Comparison of ENCODE assay signal across 16 cellular contexts in genomic region chr2:203431391-203432185, GRCh38.
DNase-seq lines count a peak whose midpoint lies in the region; ATAC-seq and TF ChIP-seq lines count a peak whose summit lies in the region.
"Had no signal": no experiment of that assay in that cellular context is flagged by ENCODE, and none has a peak within 500 bp of the region (broad histone marks: within the 10 kb centered on the region; RNA-seq: fewer than 3 reads in every experiment).

No MANE protein-coding gene starts in this region.

- H3K4me3 ChIP-seq in AG10803 (ENCODE audit: low read length) = no peak overlapping the region
- H3K4me3 ChIP-seq in IMR-90 (ENCODE audit: insufficient read depth, low read depth, low read length) = no peak overlapping the region
- H3K4me3 ChIP-seq in adipocyte (ENCODE audit: low read length) = no peak overlapping the region
- no peak overlapping the region for H3K4me3 ChIP-seq in psoas muscle
- H3K4me3 ChIP-seq in esophagus squamous epithelium = no peak overlapping the region
- H3K4me3 ChIP-seq: A549, PC-9 had no signal

- POLR2A ChIA-PET in IMR-90 (lab: Charles Lee; ENCODE audit: unreplicated experiment) = interaction anchor here (0.5 kb wide), 1 partner anchor 18 kb away, joined by 3 read pairs; no protein-coding TSS in a partner anchor

- H3K36me3 ChIP-seq in IMR-90 (ENCODE audit: control insufficient read depth, insufficient read depth, low read length) (peaks cover 7% of the 10 kb centered on the region), adipocyte (ENCODE audit: control insufficient read depth, insufficient read depth, low read length, severe bottlenecking) (peaks cover 7% of the 10 kb centered on the region), psoas muscle (ENCODE audit: insufficient read depth in 1 of 2, low read depth in 1 of 2) (peaks cover 0 to 22% of the 10 kb centered on the region in 2 donors), esophagus squamous epithelium (peaks cover 0 to 43% (median 0%) of the 10 kb centered on the region in 3 donors)

- no peak overlapping the region for H3K27ac ChIP-seq in IMR-90 (ENCODE audit: insufficient read depth, low read length)
- H3K27ac ChIP-seq in psoas muscle = no peak overlapping the region
- no peak overlapping the region for H3K27ac ChIP-seq in esophagus squamous epithelium
- H3K27ac ChIP-seq: A549, PC-9 had no signal

- ATAC-seq in IMR-90 (ENCODE audit: low read depth) (0 out of 2 replicates have a peak, but pooled peaks have one; percentile 34), psoas muscle (no peak), GM19351 (IDR thresholded peaks at IDR 0.05; ENCODE audit: unreplicated experiment) (no peak), HG02798 (IDR thresholded peaks at IDR 0.05; ENCODE audit: poor library complexity, unreplicated experiment) (no peak)
- ATAC-seq: A549 had no signal

- peaks cover 10% of the 10 kb centered on the region; the same call in 1 of the 2 replicates for H3K9me1 ChIP-seq in IMR-90 (ENCODE audit: insufficient read depth, low read length)

- BruUV-seq in IMR-90 (replicated peaks; lab: Mats Ljungman, UMichigan) = no TSS peak

- H3K18ac ChIP-seq in IMR-90 (ENCODE audit: low read depth, low read length) = no peak overlapping the region

- CTCF ChIA-PET in IMR-90 (lab: Yijun Ruan, JAX) = interaction anchor here (0.6 kb wide), 2 partner anchors 10 to 127 kb away, joined by 3 to 4 read pairs; no protein-coding TSS in a partner anchor

- no peak overlapping the region for H3K4ac ChIP-seq in IMR-90 (ENCODE audit: low read depth, low read length)

- intact Hi-C loops in IMR-90 (cut with micrococcal nuclease) = no loop called here
- intact Hi-C loops in psoas muscle (cut with DNase I) = no loop called here
- intact Hi-C loops in esophagus squamous epithelium (cut with DNase I) = no loop called here

- no peaks in the 10 kb centered on the region; the same call in 1 of the 2 replicates for H4K20me1 ChIP-seq in IMR-90 (ENCODE audit: insufficient read depth, low read length)

- H2BK120ac ChIP-seq in IMR-90 (ENCODE audit: low read depth, low read length) = no peak overlapping the region

- H3K79me1 ChIP-seq in IMR-90 (ENCODE audit: low read depth in 1 of 2, low read length in 2 of 2) = peaks cover 14 to 29% of the 10 kb centered on the region in 2 experiments

- no peak overlapping the region for H2BK15ac ChIP-seq in IMR-90 (ENCODE audit: low read depth, low read length)

- no CpG with 5 or more reads among the region's 5 CpGs for WGBS in IMR-90 (ENCODE audit: extremely low coverage in 2 of 2, insufficient read length in 1 of 2), 2 experiments
- WGBS in psoas muscle, 3 donors = 80 to 84% (median 80%) methylated on average over 5 of the region's 5 CpGs
- WGBS in esophagus squamous epithelium, 2 donors = 87 to 89% methylated on average over 5 of the region's 5 CpGs

- H3K23ac ChIP-seq in IMR-90 (ENCODE audit: low read depth, low read length) = no peak overlapping the region

- no peaks in the 10 kb centered on the region for H3K27me3 ChIP-seq in IMR-90 (ENCODE audit: control insufficient read depth, insufficient read depth, low read length)
- H3K27me3 ChIP-seq in adipocyte (replicated peaks; ENCODE audit: control insufficient read depth, insufficient read depth, low read length) = no peaks in the 10 kb centered on the region
- no peaks in the 10 kb centered on the region for H3K27me3 ChIP-seq in psoas muscle (ENCODE audit: insufficient read depth in 3 of 3, low read length in 2 of 3)
- H3K27me3 ChIP-seq in esophagus squamous epithelium = no peaks in the 10 kb centered on the region

- H3K4me2 ChIP-seq in IMR-90 (ENCODE audit: low read depth, low read length) = no peak overlapping the region
- H3K4me2 ChIP-seq: A549, PC-9 had no signal

- H3K9me3 ChIP-seq in IMR-90 (ENCODE audit: control insufficient read depth, insufficient read depth, low read length) = no peaks in the 10 kb centered on the region
- no peaks in the 10 kb centered on the region for H3K9me3 ChIP-seq in adipocyte (ENCODE audit: control insufficient read depth, low read length)
- no peaks in the 10 kb centered on the region for H3K9me3 ChIP-seq in psoas muscle
- H3K9me3 ChIP-seq in esophagus squamous epithelium = no peaks in the 10 kb centered on the region
- H3K9me3 ChIP-seq: A549 had no signal

- no peak overlapping the region for H4K5ac ChIP-seq in IMR-90 (ENCODE audit: low read depth, low read length)

- no peak overlapping the region for H4K91ac ChIP-seq in IMR-90 (ENCODE audit: insufficient read depth, low read depth, low read length)

- no peak overlapping the region for H4K8ac ChIP-seq in IMR-90 (ENCODE audit: low read depth in 2 of 2, low read length in 2 of 2)

- H2AK5ac ChIP-seq in IMR-90 (ENCODE audit: low read depth, low read length) = no peak overlapping the region

- H2BK20ac ChIP-seq in IMR-90 (ENCODE audit: low read depth, low read length) = no peak overlapping the region

- H3K56ac ChIP-seq in IMR-90 (ENCODE audit: extremely low read depth, insufficient read depth, low read length) = no peak overlapping the region

- H3K9ac ChIP-seq in IMR-90 (ENCODE audit: low read depth, low read length) (no peak overlapping the region), adipocyte (ENCODE audit: low read length) (no peak overlapping the region)

- dilution Hi-C loops in IMR-90 (cut with HindIII; ENCODE audit: low sequenced_read_pairs, unreplicated experiment) = no loop called here

- TF ChIP-seq POLR2A in IMR-90 (IDR thresholded peaks at IDR 0.05; ENCODE audit: low read depth, low read length) (no peak), esophagus squamous epithelium (IDR thresholded peaks at IDR 0.05) (no peak)

- no peak overlapping the region for H3K14ac ChIP-seq in IMR-90 (replicated peaks; ENCODE audit: low read depth, low read length)

- DNase-seq in AG10803 (ENCODE audit: low read depth) = peak; percentile 40
- peak; percentile 10 for DNase-seq in IMR-90
- peak; percentile 47 for DNase-seq in adipocyte (ENCODE audit: low read depth)
- peak; percentile 21 for DNase-seq in iris pigment epithelial cell (ENCODE audit: low read depth)
- DNase-seq in psoas muscle = no peak
- DNase-seq in esophagus squamous epithelium (lab: John Stamatoyannopoulos, UW) = no peak
- DNase-seq: AML-193, COR-L47, HCEC 1CT, NCI-H1930, NCI-H446, PC-9, SW 1271 had no signal

- TF ChIP-seq CTCF in AG10803 (conservative IDR thresholded peaks at IDR 0.05; ENCODE audit: low read length) = no peak
- TF ChIP-seq CTCF in IMR-90 (conservative IDR thresholded peaks at IDR 0.05; ENCODE audit: low read depth, low read length) = no peak
- TF ChIP-seq CTCF in psoas muscle (IDR thresholded peaks at IDR 0.05) = no peak
- TF ChIP-seq CTCF in esophagus squamous epithelium (IDR thresholded peaks at IDR 0.05) = no peak

- H3K4me1 ChIP-seq in IMR-90 (ENCODE audit: control insufficient read depth, insufficient read depth, low read length) (no peaks in the 10 kb centered on the region), adipocyte (ENCODE audit: control insufficient read depth, insufficient read depth, low read length) (peaks cover 26% of the 10 kb centered on the region), psoas muscle (no peaks in the 10 kb centered on the region), esophagus squamous epithelium (no peaks in the 10 kb centered on the region)
- H3K4me1 ChIP-seq: A549 had no signal

- no peak overlapping the region for H2BK5ac ChIP-seq in IMR-90 (ENCODE audit: low read depth, low read length, poor library complexity, severe bottlenecking)

- H2AFZ ChIP-seq in IMR-90 (replicated peaks; ENCODE audit: low read length, poor library complexity) = no peak overlapping the region
- H2AFZ ChIP-seq: PC-9 had no signal

- H2AK9ac ChIP-seq in IMR-90 (replicated peaks; ENCODE audit: low read depth, low read length, poor library complexity) = no peak overlapping the region

- in situ Hi-C loops in IMR-90 (cut with MboI; ENCODE audit: low sequenced_read_pairs) = no loop called here

- no peak for TF ChIP-seq RAD21 in IMR-90 (IDR thresholded peaks at IDR 0.05; ENCODE audit: low read length)

TF ChIP-seq in IMR-90, 13 proteins besides CTCF, POLR2A, EP300 and RAD21:
- TF ChIP-seq MAZ (IDR thresholded peaks at IDR 0.05; ENCODE audit: borderline replicate concordance, low read depth, low read length) = no peak
- TF ChIP-seq USF2 (IDR thresholded peaks at IDR 0.05; ENCODE audit: low read depth, low read length) = no peak
- no peak for TF ChIP-seq MXI1 (IDR thresholded peaks at IDR 0.05; ENCODE audit: borderline replicate concordance, low read depth, low read length)
- no peak for TF ChIP-seq MAFK (IDR thresholded peaks at IDR 0.05; ENCODE audit: low read depth, low read length)
- no peak for TF ChIP-seq ELK1 (IDR thresholded peaks at IDR 0.05; ENCODE audit: borderline replicate concordance, low read depth, low read length)
- TF ChIP-seq FOS (IDR thresholded peaks at IDR 0.05; ENCODE audit: low read depth, low read length) = no peak

Comparison
In these comparisons a context has a peak if more than half of its experiments do, and no peak if none do; other contexts are left out.
1. DNase-seq: peak in AG10803 (single experiment), IMR-90 (single experiment), adipocyte (single experiment) and iris pigment epithelial cell (single experiment); none in psoas muscle (0 of 2) and esophagus squamous epithelium (single experiment).